1 cellular context compared by ENCODE assay signal in genomic region chr6:160790028-160790792, GRCh38.
TF ChIP-seq lines count a peak whose summit lies in the region.

No MANE protein-coding gene starts in this region.

TF ChIP-seq in K562, 482 proteins besides CTCF, POLR2A, EP300 and RAD21 (continued from another document and continues in another):
- TF ChIP-seq BCLAF1 (IDR thresholded peaks at IDR 0.05; ENCODE audit: borderline replicate concordance in 1 of 2, control insufficient read depth in 1 of 2, low read depth in 2 of 2, low read length in 1 of 2) (no peak), ZNF175 (CRISPR knock-in tag; IDR thresholded peaks at IDR 0.05; ENCODE audit: low read depth) (no peak), ZNF583 (CRISPR knock-in tag; IDR thresholded peaks at IDR 0.05) (no peak), SMAD4 (CRISPR knock-in tag; conservative IDR thresholded peaks at IDR 0.05) (no peak), PRDM10 (IDR thresholded peaks at IDR 0.05; ENCODE audit: partially characterized antibody) (no peak), ATF4 (CRISPR knock-in tag; IDR thresholded peaks at IDR 0.05) (no peak), ZNF57 (CRISPR knock-in tag; IDR thresholded peaks at IDR 0.05) (no peak), SNIP1 (IDR thresholded peaks at IDR 0.05; ENCODE audit: low read depth) (no peak), SMAD3 (CRISPR knock-in tag; conservative IDR thresholded peaks at IDR 0.05) (no peak), SP1 (CRISPR knock-in tag; IDR thresholded peaks at IDR 0.05) (no peak), JUNB (CRISPR knock-in tag; conservative IDR thresholded peaks at IDR 0.05) (no peak), MXI1 (IDR thresholded peaks at IDR 0.05; ENCODE audit: low read depth, low read length) (no peak), RBM34 (IDR thresholded peaks at IDR 0.05; ENCODE audit: borderline replicate concordance, insufficient read depth, low read length) (no peak), FOXM1 (IDR thresholded peaks at IDR 0.05; ENCODE audit: low read depth) (peak; percentile 41), FOXM1 (CRISPR knock-in tag; IDR thresholded peaks at IDR 0.05; ENCODE audit: low read depth) (no peak), PML (IDR thresholded peaks at IDR 0.05; ENCODE audit: low read length) (no peak), MED1 (CRISPR knock-in tag; IDR thresholded peaks at IDR 0.05; ENCODE audit: borderline replicate concordance) (no peak), AFF1 (IDR thresholded peaks at IDR 0.05; ENCODE audit: low read depth in 1 of 2, partially characterized antibody in 2 of 2) (peak in 1 of 2 experiments; percentile 48), TBL1XR1 (IDR thresholded peaks at IDR 0.05; ENCODE audit: low read length in 2 of 2) (no peak), ZC3H11A (IDR thresholded peaks at IDR 0.05; ENCODE audit: low read depth, low read length) (no peak), FOXP1 (CRISPR knock-in tag; IDR thresholded peaks at IDR 0.05) (no peak), ZMIZ1 (IDR thresholded peaks at IDR 0.05; ENCODE audit: low read depth in 2 of 2, low read length in 2 of 2) (no peak), L3MBTL2 (IDR thresholded peaks at IDR 0.05) (no peak), SAFB2 (IDR thresholded peaks at IDR 0.05; ENCODE audit: borderline replicate concordance, low read depth, low read length, severe bottlenecking) (no peak)
- TF ChIP-seq, protein P1, sequence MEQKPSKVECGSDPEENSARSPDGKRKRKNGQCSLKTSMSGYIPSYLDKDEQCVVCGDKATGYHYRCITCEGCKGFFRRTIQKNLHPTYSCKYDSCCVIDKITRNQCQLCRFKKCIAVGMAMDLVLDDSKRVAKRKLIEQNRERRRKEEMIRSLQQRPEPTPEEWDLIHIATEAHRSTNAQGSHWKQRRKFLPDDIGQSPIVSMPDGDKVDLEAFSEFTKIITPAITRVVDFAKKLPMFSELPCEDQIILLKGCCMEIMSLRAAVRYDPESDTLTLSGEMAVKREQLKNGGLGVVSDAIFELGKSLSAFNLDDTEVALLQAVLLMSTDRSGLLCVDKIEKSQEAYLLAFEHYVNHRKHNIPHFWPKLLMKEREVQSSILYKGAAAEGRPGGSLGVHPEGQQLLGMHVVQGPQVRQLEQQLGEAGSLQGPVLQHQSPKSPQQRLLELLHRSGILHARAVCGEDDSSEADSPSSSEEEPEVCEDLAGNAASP (IDR thresholded peaks at IDR 0.05), result no peak
- TF ChIP-seq, protein P2, sequence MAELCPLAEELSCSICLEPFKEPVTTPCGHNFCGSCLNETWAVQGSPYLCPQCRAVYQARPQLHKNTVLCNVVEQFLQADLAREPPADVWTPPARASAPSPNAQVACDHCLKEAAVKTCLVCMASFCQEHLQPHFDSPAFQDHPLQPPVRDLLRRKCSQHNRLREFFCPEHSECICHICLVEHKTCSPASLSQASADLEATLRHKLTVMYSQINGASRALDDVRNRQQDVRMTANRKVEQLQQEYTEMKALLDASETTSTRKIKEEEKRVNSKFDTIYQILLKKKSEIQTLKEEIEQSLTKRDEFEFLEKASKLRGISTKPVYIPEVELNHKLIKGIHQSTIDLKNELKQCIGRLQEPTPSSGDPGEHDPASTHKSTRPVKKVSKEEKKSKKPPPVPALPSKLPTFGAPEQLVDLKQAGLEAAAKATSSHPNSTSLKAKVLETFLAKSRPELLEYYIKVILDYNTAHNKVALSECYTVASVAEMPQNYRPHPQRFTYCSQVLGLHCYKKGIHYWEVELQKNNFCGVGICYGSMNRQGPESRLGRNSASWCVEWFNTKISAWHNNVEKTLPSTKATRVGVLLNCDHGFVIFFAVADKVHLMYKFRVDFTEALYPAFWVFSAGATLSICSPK (IDR thresholded peaks at IDR 0.05; ENCODE audit: borderline replicate concordance), result 0 out of 2 replicates have a peak, but pooled peaks have one; percentile 17
